Comparison of ENCODE assay signal across 8 cellular contexts in the genomic region with DNA sequence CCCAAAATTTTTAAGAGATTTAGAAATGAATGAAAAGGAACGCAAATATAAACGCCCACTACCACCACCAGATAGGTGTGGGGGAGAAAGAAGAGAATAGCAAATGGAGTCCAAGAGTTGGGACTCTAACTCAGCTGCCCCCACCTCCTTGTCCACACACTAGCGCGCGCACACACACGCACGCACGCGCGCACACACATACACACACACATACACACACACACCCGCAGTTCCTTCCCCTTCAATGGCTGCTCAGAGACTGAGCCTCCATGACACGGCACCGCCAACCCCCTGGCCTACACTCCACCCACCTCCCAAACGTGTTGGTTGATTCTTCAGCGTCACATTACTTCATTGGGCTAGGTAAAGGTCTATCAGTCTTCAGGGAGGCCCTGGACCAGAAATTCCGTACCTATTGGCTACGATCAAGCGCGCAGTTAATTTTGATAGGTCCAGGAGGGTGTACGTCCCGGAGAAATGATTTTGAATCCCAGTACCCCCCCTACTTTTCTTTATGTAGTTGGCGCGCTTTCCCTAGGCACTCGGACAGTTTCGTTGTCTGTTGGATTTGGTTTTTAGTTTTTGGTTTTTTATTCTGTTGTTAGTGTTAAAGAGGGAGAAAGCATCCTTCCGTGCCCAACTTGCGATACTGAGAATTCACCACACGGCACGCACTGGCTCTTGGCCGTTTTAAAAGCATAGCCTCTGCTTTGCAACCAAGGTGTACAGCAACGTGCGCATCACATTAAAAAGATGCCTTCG. TPM values are rescaled to one million over a fixed set of nuclear protein-coding genes. Genes with fewer than 3 reads are reported as not detected.
DNase-seq lines count a peak whose midpoint lies in the region; ATAC-seq and TF ChIP-seq lines count a peak whose summit lies in the region.

Gene ANP32E, minus strand, starts transcription at position 261 of the 762 bp plus-strand sequence. CDS start 326 bp downstream, outside the sequence.

- H3K4me3 ChIP-seq in Peyer's patch, result peak within 1 kb of the TSS; percentile 68 to 86 (median 74)
- H3K4me3 ChIP-seq in muscle layer of colon (ENCODE audit: low read depth in 1 of 2, low read length in 2 of 2), result peak within 1 kb of the TSS; percentile 88 to 97

- DNase-seq in DMS79 treated with DMSO at 0.1 percent for 48 hours (lab: John Stamatoyannopoulos, UW), result peak; percentile 100
- peak; percentile 94 to 98 (median 95) for DNase-seq in Peyer's patch
- peak; percentile 93 to 94 for DNase-seq in activated T-cell treated with anti-CD3 and anti-CD28 coated beads, Interleukin-2, amount 50 U/mL, for 48 hours
- DNase-seq in stimulated activated CD8-positive, alpha-beta memory T cell treated with anti-CD3 and anti-CD28 coated beads, Interleukin-7, amount 100 ng/mL, for 24 hours (ENCODE audit: low read depth), result peak; percentile 81

- TF ChIP-seq POLR2A in Peyer's patch (IDR thresholded peaks at IDR 0.05), result peak; percentile 32 to 81

- H3K9me3 ChIP-seq in KOPT-K1 (ENCODE audit: insufficient read depth, low read length, poor library complexity, severe bottlenecking) (no peaks in the 10 kb centered on the region), Peyer's patch (no peaks in the 10 kb centered on the region), muscle layer of colon (ENCODE audit: low read length) (no peaks in the 10 kb centered on the region)

- peak; percentile 83 for ATAC-seq in GM21786 (IDR thresholded peaks at IDR 0.05; ENCODE audit: unreplicated experiment)
- ATAC-seq in esophagus mucosa, result peak; percentile 98

- peak within 1 kb of the TSS; percentile 96 for H3K9ac ChIP-seq in muscle layer of colon (ENCODE audit: low read length)

- H3K27me3 ChIP-seq in Peyer's patch (no peaks in the 10 kb centered on the region), muscle layer of colon (ENCODE audit: control insufficient read depth in 1 of 2, insufficient read depth in 2 of 2, low read length in 2 of 2) (no peaks in the 10 kb centered on the region)

- peak within 1 kb of the TSS; percentile 92 for H3K27ac ChIP-seq in KOPT-K1 (ENCODE audit: low read depth, low read length, poor library complexity, severe bottlenecking)
- peak within 1 kb of the TSS; percentile 89 to 97 (median 94) for H3K27ac ChIP-seq in Peyer's patch
- peak within 1 kb of the TSS; percentile 99 for H3K27ac ChIP-seq in muscle layer of colon (ENCODE audit: low read depth, low read length)

- H3K4me1 ChIP-seq in Peyer's patch, result peaks cover 0 to 12% (median 0%) of the 10 kb centered on the region in 4 donors
- H3K4me1 ChIP-seq in muscle layer of colon (ENCODE audit: insufficient read depth, low read length), result peaks cover 14% of the 10 kb centered on the region

- peak in 3 of 6 experiments; percentile 32 to 43 (median 37) for TF ChIP-seq CTCF in Peyer's patch (IDR thresholded peaks at IDR 0.05)

- H3K36me3 ChIP-seq in KOPT-K1 (ENCODE audit: insufficient read depth, low read length), result peaks cover 7% of the 10 kb centered on the region
- no peaks in the 10 kb centered on the region for H3K36me3 ChIP-seq in Peyer's patch
- no peaks in the 10 kb centered on the region for H3K36me3 ChIP-seq in muscle layer of colon (ENCODE audit: insufficient read depth, low read length)

RNA-seq across cellular contexts. Expression of gene ANP32E, which starts in this region (rescaled TPM):
- 10 to 100 TPM in 2 of 4 donors, 1 to 10 TPM in 2; 7.3 to 24.8 (median 9.9) TPM for total RNA-seq in Peyer's patch
- 15.1 TPM for total RNA-seq in esophagus mucosa

Comparison
In these comparisons a context has a peak if more than half of its experiments do, and no peak if none do; other contexts are left out.
1. Peak in every context shown above with its lines: DNase-seq, ATAC-seq, H3K4me3 ChIP-seq and H3K27ac ChIP-seq.